ENCODE assay signal across 8 cellular contexts in the genomic region with DNA sequence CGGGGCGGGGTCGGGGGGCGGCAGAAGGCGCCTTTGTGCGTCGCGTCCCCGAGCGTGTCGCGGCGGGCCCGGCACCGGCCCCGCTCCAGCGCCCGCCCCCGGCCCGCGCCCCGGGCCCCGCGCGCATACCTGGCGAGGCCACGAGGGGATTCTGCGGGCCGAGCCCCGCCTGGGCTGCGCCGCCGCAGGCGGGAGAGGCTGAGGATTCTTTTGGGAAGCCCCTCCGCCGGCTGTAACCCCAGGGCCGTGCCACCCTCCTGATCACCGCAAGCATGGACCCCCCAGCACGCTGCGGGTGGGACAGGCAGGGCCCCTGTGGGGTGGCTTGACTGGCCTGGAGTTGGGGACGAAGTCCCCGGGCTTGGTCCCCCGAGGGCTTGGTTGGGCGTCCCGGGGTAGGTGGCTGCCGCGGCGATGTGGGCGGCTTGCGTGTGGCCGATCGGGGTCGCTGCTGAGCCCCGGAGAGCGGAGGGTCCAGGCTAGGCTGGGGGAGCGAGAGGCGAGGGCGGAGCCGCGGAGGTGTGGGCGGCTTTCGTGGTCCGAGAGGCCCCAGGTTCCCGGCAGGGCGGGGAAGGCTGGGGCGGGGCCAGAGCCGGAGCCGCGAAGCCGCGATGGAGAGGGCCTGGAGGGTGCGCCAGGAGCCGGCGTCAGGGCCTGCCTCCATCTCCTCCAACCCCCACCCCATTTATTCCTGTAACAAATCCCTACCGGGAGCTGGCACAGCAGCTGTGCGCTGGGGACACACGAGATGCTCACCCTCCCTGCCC. TPM values are rescaled to one million over a fixed set of nuclear protein-coding genes. Genes with fewer than 3 reads are reported as not detected.
DNase-seq lines count a peak whose midpoint lies in the region; ATAC-seq and TF ChIP-seq lines count a peak whose summit lies in the region.

No MANE protein-coding gene starts in this region.

- no peaks in the 10 kb centered on the region for H3K9me3 Mint-ChIP-seq in activated naive CD4-positive, alpha-beta T cell treated with anti-CD3 and anti-CD28 coated beads, Interleukin-2, amount 50 U/mL, for 24 hours

- TF ChIP-seq CTCF in prostate gland (IDR thresholded peaks at IDR 0.05) (peak; percentile 11 to 75 (median 48)), vagina (IDR thresholded peaks at IDR 0.05) (peak in 1 of 3 experiments; percentile 23)

- H3K36me3 ChIP-seq in prostate gland (no peaks in the 10 kb centered on the region), vagina (no peaks in the 10 kb centered on the region)

- peaks cover 15% of the 10 kb centered on the region for H3K4me1 Mint-ChIP-seq in activated naive CD4-positive, alpha-beta T cell treated with anti-CD3 and anti-CD28 coated beads, Interleukin-2, amount 50 U/mL, for 24 hours

- ATAC-seq in HG03103 (IDR thresholded peaks at IDR 0.05; ENCODE audit: low read depth, unreplicated experiment), result peak; percentile 54

- H3K4me3 ChIP-seq in prostate gland (peak overlapping the region; percentile 63 to 71), vagina (peak overlapping the region; percentile 71 to 76)

- H3K4me1 ChIP-seq in prostate gland (replicated peaks), result peaks cover 24% of the 10 kb centered on the region
- peaks cover 46% of the 10 kb centered on the region for H3K4me1 ChIP-seq in vagina

- intact Hi-C loops in cardiac septum (cut with DNase I) (loop anchor here (2.0 to 5.0 kb wide), 6 partner anchors 74 to 379 kb away; a partner anchor contains a TSS), prostate gland (cut with DNase I) (loop anchor here (5.0 to 10.0 kb wide), 3 partner anchors 111 to 259 kb away; no protein-coding TSS in a partner anchor), vagina (cut with DNase I) (loop anchor here (10.0 kb wide), 1 partner anchor 191 kb away; no protein-coding TSS in a partner anchor)

- H3K27ac ChIP-seq in prostate gland, result peak overlapping the region; percentile 83 to 93
- H3K27ac ChIP-seq in vagina, result peak overlapping the region; percentile 95

- peak overlapping the region; percentile 55 for H3K27ac Mint-ChIP-seq in activated naive CD4-positive, alpha-beta T cell treated with anti-CD3 and anti-CD28 coated beads, Interleukin-2, amount 50 U/mL, for 24 hours

- peak in 2 of 3 experiments; percentile 65 to 75 for DNase-seq in NCI-H1417 (lab: John Stamatoyannopoulos, UW)
- no peak for DNase-seq in NCI-H1417 treated with DMSO at 0.1 percent for 48 hours (lab: John Stamatoyannopoulos, UW)
- DNase-seq in RPMI8226, result peak; percentile 68
- DNase-seq in cardiac septum (ENCODE audit: low spot score), result peak; percentile 87
- peak; percentile 83 for DNase-seq in prostate gland (ENCODE audit: low spot score)
- DNase-seq in vagina (ENCODE audit: extremely low spot score in 2 of 2), result no peak

- H3K4me3 Mint-ChIP-seq in activated naive CD4-positive, alpha-beta T cell treated with anti-CD3 and anti-CD28 coated beads, Interleukin-2, amount 50 U/mL, for 24 hours, result peak overlapping the region; percentile 60

- under 1% methylated on average over 40 of the region's 77 CpGs for WGBS in prostate gland

- no peaks in the 10 kb centered on the region for H3K36me3 Mint-ChIP-seq in activated naive CD4-positive, alpha-beta T cell treated with anti-CD3 and anti-CD28 coated beads, Interleukin-2, amount 50 U/mL, for 24 hours

- TF ChIP-seq POLR2A in prostate gland (IDR thresholded peaks at IDR 0.05) (peak; percentile 52), vagina (IDR thresholded peaks at IDR 0.05) (peak in 1 of 2 donors; percentile 16)

- H3K9me3 ChIP-seq in prostate gland, result no peaks in the 10 kb centered on the region
- H3K9me3 ChIP-seq in vagina, result no peaks in the 10 kb centered on the region

- H3K27me3 ChIP-seq in prostate gland (replicated peaks; ENCODE audit: insufficient read depth), result no peaks in the 10 kb centered on the region
- H3K27me3 ChIP-seq in vagina, result no peaks in the 10 kb centered on the region

- H3K27me3 Mint-ChIP-seq in activated naive CD4-positive, alpha-beta T cell treated with anti-CD3 and anti-CD28 coated beads, Interleukin-2, amount 50 U/mL, for 24 hours, result no peaks in the 10 kb centered on the region

RNA-seq across cellular contexts. Expression of a gene that starts 28.4 kb away (rescaled TPM):
- total RNA-seq in cardiac septum, result 0.73 TPM
- 1 to 10 TPM in 1 of 2 donors, under 1 TPM in 1; 0.68 to 1.4 TPM for total RNA-seq in prostate gland
- total RNA-seq in vagina, result 9.1 TPM

Comparison
In these comparisons a context has a peak if more than half of its experiments do, and no peak if none do; other contexts are left out.
1. DNase-seq: peak in NCI-H1417 (2 of 3), RPMI8226 (single experiment), cardiac septum (single experiment) and prostate gland (single experiment); none in NCI-H1417 treated with DMSO at 0.1 percent for 48 hours (single experiment) and vagina (0 of 2).